Comparison of ENCODE assay signal across 19 cellular contexts in genomic region chr2:1787799-1788477, GRCh38. TPM values are rescaled to one million over a fixed set of nuclear protein-coding genes. Genes with fewer than 3 reads are reported as not detected.
DNase-seq lines count a peak whose midpoint lies in the region; ATAC-seq and FAIRE-seq lines count a peak whose summit lies in the region.
"Had no signal": no experiment of that assay in that cellular context is flagged by ENCODE, and none has a peak within 500 bp of the region (broad histone marks: within the 10 kb centered on the region; RNA-seq: fewer than 3 reads in every experiment).

No MANE protein-coding gene starts in this region.

- H3K36me3 Mint-ChIP-seq in natural killer cell treated with Interleukin-12 subunit alpha and Interleukin-12 subunit beta and Interleukin-15 and Interleukin-18, amount 100 ng/mL, for 72 hours, result no peaks in the 10 kb centered on the region
- H3K36me3 Mint-ChIP-seq: activated naive CD8-positive, alpha-beta T cell treated with anti-CD3 and anti-CD28 coated beads, Interleukin-2, amount 10 ng/mL, durations not matched to agents 7 days and 5 days; CD8-positive, alpha-beta memory T cell had no signal

- peak; percentile 95 for DNase-seq in DMS79 treated with DMSO at 0.1 percent for 48 hours (lab: John Stamatoyannopoulos, UW)
- DNase-seq in NCI-H1105 (lab: John Stamatoyannopoulos, UW), result peak; percentile 58
- DNase-seq in NCI-H345 (lab: John Stamatoyannopoulos, UW), result peak; percentile 54
- DNase-seq in KG1 (lab: John Stamatoyannopoulos, UW), result no peak
- no peak for DNase-seq in natural killer cell treated with Interleukin-12 subunit alpha and Interleukin-12 subunit beta and Interleukin-15 and Interleukin-18, amount 100 ng/mL, for 72 hours (ENCODE audit: low spot score)
- DNase-seq: activated CD4-positive, alpha-beta T cell treated with anti-CD3 and anti-CD28 coated beads for 4 hours; activated naive CD8-positive, alpha-beta T cell treated with anti-CD3 and anti-CD28 coated beads, Interleukin-2, amount 10 ng/mL, durations not matched to agents 7 days and 5 days; heart left ventricle; NCI-H226; occipital lobe; right lobe of liver; stimulated activated naive CD4-positive, alpha-beta T cell treated with Interleukin-2 at 50 U/mL for 16 hours; transverse colon had no signal

- no peak for ATAC-seq in natural killer cell treated with Interleukin-12 subunit alpha and Interleukin-12 subunit beta and Interleukin-15 and Interleukin-18, amount 100 ng/mL, for 72 hours
- ATAC-seq in HG03342 (IDR thresholded peaks at IDR 0.05; ENCODE audit: unreplicated experiment) (no peak), HG03565 (IDR thresholded peaks at IDR 0.05; ENCODE audit: unreplicated experiment) (no peak)
- ATAC-seq: activated T-helper 17 cell treated with anti-CD3 and anti-CD28 coated beads, Interleukin-2, amount 50 U/mL, for 72 hours; heart left ventricle had no signal

- H3K4me1 Mint-ChIP-seq in natural killer cell treated with Interleukin-12 subunit alpha and Interleukin-12 subunit beta and Interleukin-15 and Interleukin-18, amount 100 ng/mL, for 72 hours (ENCODE audit: low read depth in 2 of 2), result no peaks in the 10 kb centered on the region
- H3K4me1 Mint-ChIP-seq: activated naive CD8-positive, alpha-beta T cell treated with anti-CD3 and anti-CD28 coated beads, Interleukin-2, amount 10 ng/mL, durations not matched to agents 7 days and 5 days; activated T-helper 17 cell treated with anti-CD3 and anti-CD28 coated beads, Interleukin-2, amount 50 U/mL, for 72 hours had no signal

- no peaks in the 10 kb centered on the region for H3K9me3 Mint-ChIP-seq in natural killer cell treated with Interleukin-12 subunit alpha and Interleukin-12 subunit beta and Interleukin-15 and Interleukin-18, amount 100 ng/mL, for 72 hours
- H3K9me3 Mint-ChIP-seq: activated naive CD8-positive, alpha-beta T cell treated with anti-CD3 and anti-CD28 coated beads, Interleukin-2, amount 10 ng/mL, durations not matched to agents 7 days and 5 days; activated T-helper 17 cell treated with anti-CD3 and anti-CD28 coated beads, Interleukin-2, amount 50 U/mL, for 72 hours; CD8-positive, alpha-beta memory T cell; dendritic cell treated with granulocyte-macrophage colony-stimulating factor and Interleukin-4, amounts not matched to agents 40 ng/mL and 50 ng/mL, for 4 days had no signal

- H3K4me3 Mint-ChIP-seq in natural killer cell treated with Interleukin-12 subunit alpha and Interleukin-12 subunit beta and Interleukin-15 and Interleukin-18, amount 100 ng/mL, for 72 hours, result no peak overlapping the region
- H3K4me3 Mint-ChIP-seq: activated naive CD8-positive, alpha-beta T cell treated with anti-CD3 and anti-CD28 coated beads, Interleukin-2, amount 10 ng/mL, durations not matched to agents 7 days and 5 days; activated T-helper 17 cell treated with anti-CD3 and anti-CD28 coated beads, Interleukin-2, amount 50 U/mL, for 72 hours; CD8-positive, alpha-beta memory T cell; dendritic cell treated with granulocyte-macrophage colony-stimulating factor and Interleukin-4, amounts not matched to agents 40 ng/mL and 50 ng/mL, for 4 days had no signal

- peak; percentile 93 for FAIRE-seq in islet of Langerhans (lab: Jason Lieb, UNC)

- H3K27me3 Mint-ChIP-seq in natural killer cell treated with Interleukin-12 subunit alpha and Interleukin-12 subunit beta and Interleukin-15 and Interleukin-18, amount 100 ng/mL, for 72 hours, result peaks cover 0 to 11% of the 10 kb centered on the region in 2 donors

- no peak overlapping the region for H3K27ac Mint-ChIP-seq in natural killer cell treated with Interleukin-12 subunit alpha and Interleukin-12 subunit beta and Interleukin-15 and Interleukin-18, amount 100 ng/mL, for 72 hours
- H3K27ac Mint-ChIP-seq: activated naive CD8-positive, alpha-beta T cell treated with anti-CD3 and anti-CD28 coated beads, Interleukin-2, amount 10 ng/mL, durations not matched to agents 7 days and 5 days; activated T-helper 17 cell treated with anti-CD3 and anti-CD28 coated beads, Interleukin-2, amount 50 U/mL, for 72 hours; CD8-positive, alpha-beta memory T cell; dendritic cell treated with granulocyte-macrophage colony-stimulating factor and Interleukin-4, amounts not matched to agents 40 ng/mL and 50 ng/mL, for 4 days had no signal

RNA-seq across cellular contexts. Expression of gene PXDN, which starts 43.6 kb away (rescaled TPM):
- total RNA-seq in natural killer cell treated with Interleukin-12 subunit alpha and Interleukin-12 subunit beta and Interleukin-15 and Interleukin-18, amount 100 ng/mL, for 72 hours, result 1 to 10 TPM; 3.4 to 3.6 TPM
- total RNA-seq: activated T-helper 17 cell treated with anti-CD3 and anti-CD28 coated beads, Interleukin-2, amount 50 U/mL, for 72 hours had no signal

Comparison
In these comparisons a context has a peak if more than half of its experiments do, and no peak if none do; other contexts are left out.
1. DNase-seq: peak in DMS79 treated with DMSO at 0.1 percent for 48 hours (single experiment), NCI-H1105 (single experiment) and NCI-H345 (single experiment); none in KG1 (single experiment) and natural killer cell treated with Interleukin-12 subunit alpha and Interleukin-12 subunit beta and Interleukin-15 and Interleukin-18, amount 100 ng/mL, for 72 hours (single experiment).